In genomic region chr11:69443968-69444364, GRCh38 we compare ENCODE assay signal across 8 cellular contexts. TPM values are rescaled to one million over a fixed set of nuclear protein-coding genes. Genes with fewer than 3 reads are reported as not detected.
DNase-seq lines count a peak whose midpoint lies in the region; ATAC-seq and TF ChIP-seq lines count a peak whose summit lies in the region.

No MANE protein-coding gene starts in this region.

- H3K4me3 ChIP-seq in fibroblast of the aortic adventitia (ENCODE audit: low read depth, low read length) (peak overlapping the region; percentile 61), prostate gland (peak overlapping the region in 1 of 2 donors; percentile 16)

- ATAC-seq in GM18502 (IDR thresholded peaks at IDR 0.05; ENCODE audit: poor library complexity, unreplicated experiment) (no peak), GM21825 (IDR thresholded peaks at IDR 0.05; ENCODE audit: unreplicated experiment) (no peak)

- peaks cover 19% of the 10 kb centered on the region for H3K4me1 ChIP-seq in prostate gland (replicated peaks)

- H3K27me3 ChIP-seq in prostate gland (replicated peaks; ENCODE audit: insufficient read depth): no peaks in the 10 kb centered on the region

- intact Hi-C loops in prostate gland (cut with DNase I): loop anchor here (10.0 kb wide), 1 partner anchor 191 kb away; no protein-coding TSS in a partner anchor

- WGBS in prostate gland: 56% methylated on average over 6 of the region's 6 CpGs

- no peak for TF ChIP-seq POLR2A in prostate gland (IDR thresholded peaks at IDR 0.05)

- TF ChIP-seq CTCF in fibroblast of the aortic adventitia (IDR thresholded peaks at IDR 0.05; ENCODE audit: insufficient read depth, low read length) (no peak), prostate gland (IDR thresholded peaks at IDR 0.05) (no peak)

- no peaks in the 10 kb centered on the region for H3K36me3 ChIP-seq in prostate gland

- H3K9me3 ChIP-seq in prostate gland: no peaks in the 10 kb centered on the region

- DNase-seq in EH (ENCODE audit: low read depth) (peak; percentile 82), SW480 (ENCODE audit: low spot score) (peak; percentile 38), fibroblast of the aortic adventitia (ENCODE audit: low read depth) (peak; percentile 43), prostate gland (ENCODE audit: low spot score) (no peak), NCI-H1048 (lab: John Stamatoyannopoulos, UW) (no peak), activated gamma-delta T cell (lab: John Stamatoyannopoulos, UW) (no peak)

- H3K27ac ChIP-seq in prostate gland: peak overlapping the region; percentile 50 to 58

RNA-seq across cellular contexts. Expression of gene LINC01488, which starts 37.5 kb away (rescaled TPM):
- total RNA-seq in fibroblast of the aortic adventitia (ENCODE audit: low replicate concordance) (not detected in 2 replicates), prostate gland (not detected)

Comparison
In these comparisons a context has a peak if more than half of its experiments do, and no peak if none do; other contexts are left out.
1. DNase-seq: peak in EH (single experiment), SW480 (single experiment) and fibroblast of the aortic adventitia (single experiment); none in prostate gland (single experiment), NCI-H1048 (single experiment) and activated gamma-delta T cell (single experiment).